ENCODE assay signal across 8 cellular contexts in the genomic region with DNA sequence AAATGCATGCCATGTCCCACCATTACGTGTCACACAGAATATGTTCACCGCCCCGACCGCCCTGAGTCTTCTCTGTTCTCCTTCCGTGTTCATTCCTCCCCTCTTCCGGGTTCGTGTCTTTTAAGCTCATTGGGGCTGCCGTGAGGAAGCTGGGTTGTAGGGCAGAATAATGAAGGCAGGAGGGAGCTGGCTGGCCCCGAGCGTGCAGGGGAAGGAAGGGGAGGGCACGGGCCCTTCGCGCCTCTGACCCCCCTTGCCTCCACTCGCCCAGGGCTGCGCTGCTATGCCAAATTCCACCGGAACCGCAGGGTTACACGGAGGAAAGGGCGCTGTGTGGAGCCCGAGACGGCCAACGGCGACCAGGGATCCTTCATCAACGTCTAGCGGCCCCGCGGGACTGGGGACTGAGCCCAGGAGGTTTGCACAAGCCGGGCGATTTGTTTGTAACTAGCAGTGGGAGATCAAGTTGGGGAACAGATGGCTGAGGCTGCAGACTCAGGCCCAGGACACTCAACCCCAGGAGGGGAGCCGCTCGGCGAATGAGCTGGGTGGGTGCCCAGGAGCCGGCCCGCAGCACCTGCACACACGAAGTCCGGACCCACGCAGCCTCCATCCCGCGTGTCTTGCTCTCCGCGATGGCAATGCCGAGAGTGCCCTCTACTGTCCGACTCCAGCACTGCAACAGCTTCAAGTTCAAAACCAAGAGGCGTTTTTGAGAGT. TPM values are rescaled to one million over a fixed set of nuclear protein-coding genes. Genes with fewer than 3 reads are reported as not detected.
DNase-seq lines count a peak whose midpoint lies in the region; ATAC-seq and TF ChIP-seq lines count a peak whose summit lies in the region.

No MANE protein-coding gene starts in this region.

- peak; percentile 26 for DNase-seq in A172 (ENCODE audit: low spot score)
- DNase-seq in GM13977 (ENCODE audit: low spot score), result peak; percentile 78
- peak; percentile 52 for DNase-seq in SW480 (ENCODE audit: low spot score)
- peak; percentile 88 for DNase-seq in activated naive CD8-positive, alpha-beta T cell treated with anti-CD3 and anti-CD28 coated beads, Interleukin-2, amount 10 ng/mL, durations not matched to agents 7 days and 5 days
- DNase-seq in heart left ventricle, result peak; percentile 73 to 90 (median 82)
- peak; percentile 76 for DNase-seq in prostate gland (ENCODE audit: low spot score)
- peak; percentile 89 for DNase-seq in upper lobe of right lung

- H3K4me3 Mint-ChIP-seq in activated naive CD8-positive, alpha-beta T cell treated with anti-CD3 and anti-CD28 coated beads, Interleukin-2, amount 10 ng/mL, durations not matched to agents 7 days and 5 days, result peak overlapping the region; percentile 66

- peak overlapping the region; percentile 80 for H2AFZ ChIP-seq in Loucy (ENCODE audit: low read length)

- H3K27ac ChIP-seq in heart left ventricle (peak overlapping the region in 4 of 12 donors; percentile 7 to 87 (median 36)), prostate gland (peak overlapping the region; percentile 29 to 31), upper lobe of right lung (peak overlapping the region; percentile 70)

- no peaks in the 10 kb centered on the region for H3K79me2 ChIP-seq in Loucy (ENCODE audit: insufficient read depth, low read length)

- ATAC-seq in activated naive CD8-positive, alpha-beta T cell treated with anti-CD3 and anti-CD28 coated beads, Interleukin-2, amount 10 ng/mL, durations not matched to agents 7 days and 5 days (ENCODE audit: low read depth), result peak; percentile 92
- ATAC-seq in heart left ventricle (peak; percentile 53 to 87 (median 84)), upper lobe of right lung (peak; percentile 94)

- POLR2A ChIA-PET in activated naive CD8-positive, alpha-beta T cell treated with anti-CD3 and anti-CD28 coated beads, Interleukin-2, amount 10 ng/mL, durations not matched to agents 7 days and 5 days (lab: Charles Lee), result interaction anchor here (0.6 to 2.5 kb wide), 28 partner anchors 8 to 682 kb away, joined by 3 to 86 read pairs (median 5); partner anchors contain the start of genes AGTRAP, CLCN6, DRAXIN and FBXO2

- H3K9me3 ChIP-seq in Loucy (ENCODE audit: insufficient read depth, low read depth, low read length) (no peaks in the 10 kb centered on the region), heart left ventricle (no peaks in the 10 kb centered on the region), prostate gland (no peaks in the 10 kb centered on the region), upper lobe of right lung (no peaks in the 10 kb centered on the region)

- H3K4me2 ChIP-seq in Loucy (ENCODE audit: low read depth, low read length, poor library complexity, severe bottlenecking), result peak overlapping the region; percentile 83

- no peaks in the 10 kb centered on the region for H3K36me3 Mint-ChIP-seq in activated naive CD8-positive, alpha-beta T cell treated with anti-CD3 and anti-CD28 coated beads, Interleukin-2, amount 10 ng/mL, durations not matched to agents 7 days and 5 days

- no peaks in the 10 kb centered on the region; the same call in 1 of the 2 replicates for H3F3A ChIP-seq in Loucy (ENCODE audit: low read depth)

- TF ChIP-seq POLR2A in heart left ventricle (IDR thresholded peaks at IDR 0.05) (no peak), prostate gland (IDR thresholded peaks at IDR 0.05) (peak; percentile 4)

- H3K4me3 ChIP-seq in Loucy (ENCODE audit: low read length, poor library complexity, severe bottlenecking) (peak overlapping the region; percentile 75), heart left ventricle (peak overlapping the region in 11 of 12 donors; percentile 14 to 59 (median 44)), prostate gland (peak overlapping the region; percentile 18 to 31), upper lobe of right lung (peak overlapping the region; percentile 38)

- no peaks in the 10 kb centered on the region for H3K36me3 ChIP-seq in Loucy (ENCODE audit: insufficient read depth, low read length)
- no peaks in the 10 kb centered on the region for H3K36me3 ChIP-seq in heart left ventricle
- H3K36me3 ChIP-seq in prostate gland, result no peaks in the 10 kb centered on the region
- H3K36me3 ChIP-seq in upper lobe of right lung, result no peaks in the 10 kb centered on the region

- no peaks in the 10 kb centered on the region for H3K9me2 ChIP-seq in Loucy (replicated peaks; ENCODE audit: low read depth, low read length)

- H3K27me3 ChIP-seq in Loucy (ENCODE audit: insufficient read depth, low read length, poor library complexity, severe bottlenecking) (no peaks in the 10 kb centered on the region), heart left ventricle (peaks cover 0 to 11% (median 0%) of the 10 kb centered on the region in 9 donors), prostate gland (replicated peaks; ENCODE audit: insufficient read depth) (no peaks in the 10 kb centered on the region), upper lobe of right lung (no peaks in the 10 kb centered on the region)

- no peaks in the 10 kb centered on the region for H4K20me1 ChIP-seq in Loucy (ENCODE audit: insufficient read depth, low read length, poor library complexity, severe bottlenecking)

- peaks cover 12% of the 10 kb centered on the region for H3K4me1 ChIP-seq in Loucy (ENCODE audit: insufficient read depth, low read length, poor library complexity, severe bottlenecking)
- H3K4me1 ChIP-seq in heart left ventricle, result peaks cover 0 to 13% (median 9%) of the 10 kb centered on the region in 12 donors
- H3K4me1 ChIP-seq in prostate gland (replicated peaks), result no peaks in the 10 kb centered on the region
- no peaks in the 10 kb centered on the region for H3K4me1 ChIP-seq in upper lobe of right lung

- H3K27ac Mint-ChIP-seq in activated naive CD8-positive, alpha-beta T cell treated with anti-CD3 and anti-CD28 coated beads, Interleukin-2, amount 10 ng/mL, durations not matched to agents 7 days and 5 days, result peak overlapping the region; percentile 90

- H3K9me3 Mint-ChIP-seq in activated naive CD8-positive, alpha-beta T cell treated with anti-CD3 and anti-CD28 coated beads, Interleukin-2, amount 10 ng/mL, durations not matched to agents 7 days and 5 days, result no peaks in the 10 kb centered on the region

- in situ Hi-C loops in GM13977 (cut with MboI; ENCODE audit: low pct_unique_long_range_greater_than_20kb, low sequenced_read_pairs, unreplicated experiment), result loop anchor here (10.0 kb wide), 1 partner anchor 55 kb away; the partner anchor contains the start of gene FBXO6

- 9 to 21% (median 15%) methylated on average over 24 to 44 of the region's 44 CpGs for WGBS in heart left ventricle, 4 donors
- WGBS in prostate gland, result 9% methylated on average over 44 of the region's 44 CpGs

- peak overlapping the region; percentile 76 for H3K9ac ChIP-seq in Loucy (ENCODE audit: low read depth, low read length, poor library complexity, severe bottlenecking)

- H3K27me3 Mint-ChIP-seq in activated naive CD8-positive, alpha-beta T cell treated with anti-CD3 and anti-CD28 coated beads, Interleukin-2, amount 10 ng/mL, durations not matched to agents 7 days and 5 days, result no peaks in the 10 kb centered on the region

- intact Hi-C loops in heart left ventricle (cut with DNase I) (loop anchor here (1.0 to 10.0 kb wide), 10 partner anchors 37 to 675 kb away; partner anchors contain the start of genes FBXO2 (in 4 of the 10), FBXO44 (in 4 of the 10), FBXO6 (in 4 of the 10) and MAD2L2 (in 1 of the 10)), prostate gland (cut with DNase I) (loop anchor here (5.0 kb wide), 1 partner anchor 67 kb away; the partner anchor contains the start of genes FBXO2 and FBXO44), upper lobe of right lung (cut with DNase I) (loop anchor here (5.0 kb wide), 1 partner anchor 67 kb away; the partner anchor contains the start of genes FBXO2 and FBXO44)

- H3K4me1 Mint-ChIP-seq in activated naive CD8-positive, alpha-beta T cell treated with anti-CD3 and anti-CD28 coated beads, Interleukin-2, amount 10 ng/mL, durations not matched to agents 7 days and 5 days, result peaks cover 16% of the 10 kb centered on the region

- TF ChIP-seq CTCF in GM13977 (IDR thresholded peaks at IDR 0.05; ENCODE audit: extremely low read depth, insufficient read depth, missing control alignments) (peak; percentile 97), Loucy (conservative IDR thresholded peaks at IDR 0.05; ENCODE audit: low read length) (peak; percentile 99), heart left ventricle (IDR thresholded peaks at IDR 0.05) (peak; percentile 90 to 99 (median 97)), prostate gland (IDR thresholded peaks at IDR 0.05) (peak; percentile 80 to 88 (median 84)), upper lobe of right lung (IDR thresholded peaks at IDR 0.05) (peak; percentile 97)

RNA-seq across cellular contexts. Expression of gene AGTRAP, which starts 16.5 kb away (rescaled TPM):
- total RNA-seq in A172 (2014; rRNA removed; shearing (Covaris generic)), result 36.5 and 41.7 TPM in 2 replicates
- 10 to 100 TPM; 53.8 to 56.4 TPM for total RNA-seq in activated naive CD8-positive, alpha-beta T cell treated with anti-CD3 and anti-CD28 coated beads, Interleukin-2, amount 10 ng/mL, durations not matched to agents 7 days and 5 days
- 10 to 100 TPM; 11.8 to 36.7 (median 24.5) TPM for total RNA-seq in heart left ventricle
- 100 to 1,000 TPM in 1 of 2 donors, 10 to 100 TPM in 1; 18.2 to 134 TPM for polyA plus RNA-seq in heart left ventricle
- total RNA-seq in prostate gland, result 100 to 1,000 TPM; 114 to 123 TPM
- 57.0 TPM for total RNA-seq in upper lobe of right lung

RNA-seq across cellular contexts. Expression of gene DRAXIN, which starts 28.0 kb away (rescaled TPM):
- 4.0 and 7.0 TPM in 2 replicates for total RNA-seq in A172 (2014; rRNA removed; shearing (Covaris generic))
- total RNA-seq in activated naive CD8-positive, alpha-beta T cell treated with anti-CD3 and anti-CD28 coated beads, Interleukin-2, amount 10 ng/mL, durations not matched to agents 7 days and 5 days, result 1 to 10 TPM; 3.5 to 4.1 TPM
- total RNA-seq in heart left ventricle, result under 1 TPM in 5 of 9 donors, not detected in 4; 0.09 to 0.29 (median 0.12) TPM
- polyA plus RNA-seq in heart left ventricle, result under 1 TPM; 0.03 to 0.04 TPM
- total RNA-seq in prostate gland, result under 1 TPM; 0.05 to 0.51 TPM
- total RNA-seq in upper lobe of right lung, result 0.09 TPM

RNA-seq across cellular contexts. Expression of gene MAD2L2, which starts 38.5 kb away (rescaled TPM):
- 70.3 and 72.0 TPM in 2 replicates for total RNA-seq in A172 (2014; rRNA removed; shearing (Covaris generic))
- total RNA-seq in activated naive CD8-positive, alpha-beta T cell treated with anti-CD3 and anti-CD28 coated beads, Interleukin-2, amount 10 ng/mL, durations not matched to agents 7 days and 5 days, result 100 to 1,000 TPM in 1 of 2 experiments, 10 to 100 TPM in 1; 95.4 to 103 TPM
- total RNA-seq in heart left ventricle (10 to 100 TPM; 15.9 to 47.1 (median 18.5) TPM), prostate gland (10 to 100 TPM; 37.3 to 67.8 TPM), upper lobe of right lung (23.5 TPM)
- polyA plus RNA-seq in heart left ventricle, result 10 to 100 TPM; 17.2 to 54.2 TPM

RNA-seq across cellular contexts. Expression of gene C1orf167, which starts 42.5 kb away (rescaled TPM):
- not detected in 2 replicates for total RNA-seq in A172 (2014; rRNA removed; shearing (Covaris generic))
- not detected for total RNA-seq in activated naive CD8-positive, alpha-beta T cell treated with anti-CD3 and anti-CD28 coated beads, Interleukin-2, amount 10 ng/mL, durations not matched to agents 7 days and 5 days
- total RNA-seq in heart left ventricle (1 to 10 TPM; 1.5 to 7.6 (median 3.1) TPM), prostate gland (1 to 10 TPM in 1 of 2 donors, not detected in 1; 10.0 TPM), upper lobe of right lung (4.7 TPM)
- polyA plus RNA-seq in heart left ventricle, result 1 to 10 TPM; 4.1 to 4.9 TPM

RNA-seq across cellular contexts. Expression of gene FBXO6, which starts 55.5 kb away (rescaled TPM):
- not detected in 2 replicates for total RNA-seq in A172 (2014; rRNA removed; shearing (Covaris generic))
- 10 to 100 TPM; 27.5 to 28.0 TPM for total RNA-seq in activated naive CD8-positive, alpha-beta T cell treated with anti-CD3 and anti-CD28 coated beads, Interleukin-2, amount 10 ng/mL, durations not matched to agents 7 days and 5 days
- total RNA-seq in heart left ventricle, result 10 to 100 TPM in 4 of 9 donors, 1 to 10 TPM in 5; 5.6 to 23.3 (median 8.3) TPM
- 10 to 100 TPM in 1 of 2 donors, 1 to 10 TPM in 1; 5.6 to 10.9 TPM for polyA plus RNA-seq in heart left ventricle
- 10 to 100 TPM; 12.5 to 17.7 TPM for total RNA-seq in prostate gland
- 16.7 TPM for total RNA-seq in upper lobe of right lung

Comparison
In these comparisons a context has a peak if more than half of its experiments do, and no peak if none do; other contexts are left out.
1. DNase-seq: peak in every context shown above with its lines; median percentile 89 in upper lobe of right lung; 88 in activated naive CD8-positive, alpha-beta T cell treated with anti-CD3 and anti-CD28 coated beads, Interleukin-2, amount 10 ng/mL, durations not matched to agents 7 days and 5 days; 82 in heart left ventricle; 78 in GM13977; 76 in prostate gland; 52 in SW480; 26 in A172.
2. H3K4me3 ChIP-seq: peak in every context shown above with its lines; median percentile 75 in Loucy; 44 in heart left ventricle; 38 in upper lobe of right lung; 24 in prostate gland.